ENCODE assay signal across 8 cellular contexts in the genomic region with DNA sequence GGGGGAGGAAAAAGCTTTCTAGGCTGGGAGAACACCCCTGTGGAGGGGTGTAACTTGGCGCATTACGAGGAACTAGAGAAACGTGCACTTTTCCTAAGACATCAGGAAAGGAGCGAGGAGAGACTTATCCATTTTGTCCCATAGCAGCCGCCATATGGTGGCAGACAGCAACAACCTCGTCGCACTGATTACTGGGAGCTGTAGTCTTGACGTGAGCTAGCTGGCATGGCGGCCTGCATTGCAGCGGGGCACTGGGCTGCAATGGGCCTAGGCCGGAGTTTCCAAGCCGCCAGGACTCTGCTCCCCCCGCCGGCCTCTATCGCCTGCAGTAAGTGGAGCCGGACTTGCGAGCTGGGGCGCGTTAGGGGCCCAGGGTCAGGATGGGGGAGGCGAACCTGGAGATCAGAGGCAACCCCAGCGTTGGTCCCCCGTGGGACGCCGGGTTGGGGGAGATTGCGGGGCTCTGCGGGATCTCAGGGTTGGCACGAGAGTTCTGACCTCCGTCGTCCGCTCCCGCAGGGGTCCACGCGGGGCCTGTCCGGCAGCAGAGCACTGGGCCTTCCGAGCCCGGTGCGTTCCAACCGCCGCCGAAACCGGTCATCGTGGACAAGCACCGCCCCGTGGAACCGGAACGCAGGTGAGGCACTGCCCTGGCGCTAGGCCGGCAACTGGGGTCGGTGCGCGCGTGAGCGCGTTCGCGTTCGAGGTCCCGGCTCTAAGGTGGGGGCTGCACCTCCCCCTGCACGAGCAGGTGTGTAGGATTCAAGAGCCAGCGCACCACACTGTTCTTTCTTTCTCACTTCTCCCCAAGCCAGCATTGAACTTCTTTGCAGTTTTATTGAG. TPM values are rescaled to one million over a fixed set of nuclear protein-coding genes. Genes with fewer than 3 reads are reported as not detected.
DNase-seq lines count a peak whose midpoint lies in the region; ATAC-seq and TF ChIP-seq lines count a peak whose summit lies in the region.

A gene (plus strand): TSS at position 201 of the 843 bp plus-strand sequence. CDS start 25 bp downstream, at position 226.

- intact Hi-C loops in activated T-helper 2 cell treated with anti-CD3 and anti-CD28 coated beads, Interferon-gamma antibody, Interleukin-2, Interleukin-4, amounts not matched to agents 10 μg/mL and 5 μg/mL and 100 μg/mL, durations not matched to agents 14 hours and 24 hours and 36 hours (cut with micrococcal nuclease): loop anchor here (1.0 to 10.0 kb wide), 2 partner anchors 63 to 802 kb away; a partner anchor contains a TSS

- DNase-seq in ELF-1 (ENCODE audit: low read depth, low spot score) (peak; percentile 89), H4 (ENCODE audit: low spot score) (peak; percentile 89), LNCaP clone FGC (ENCODE audit: low read depth) (peak; percentile 81), fibroblast of pulmonary artery (ENCODE audit: low read depth) (peak; percentile 95)
- peak; percentile 71 for DNase-seq in activated T-helper 2 cell treated with anti-CD3 and anti-CD28 coated beads, Interferon-gamma antibody, Interleukin-2, Interleukin-4, amounts not matched to agents 10 μg/mL and 5 μg/mL and 100 μg/mL, durations not matched to agents 14 hours and 24 hours and 36 hours (ENCODE audit: low spot score)
- DNase-seq in natural killer cell treated with Interleukin-12 subunit alpha and Interleukin-12 subunit beta and Interleukin-15 and Interleukin-18, amount 100 ng/mL, for 72 hours (ENCODE audit: low spot score): peak; percentile 82
- peak; percentile 74 for DNase-seq in stimulated activated naive CD4-positive, alpha-beta T cell treated with Interleukin-2 at 50 U/mL for 16 hours (lab: John Stamatoyannopoulos, UW)

- H3K4me1 Mint-ChIP-seq in activated T-helper 2 cell treated with anti-CD3 and anti-CD28 coated beads, Interferon-gamma antibody, Interleukin-2, Interleukin-4, amounts not matched to agents 10 μg/mL and 5 μg/mL and 100 μg/mL, durations not matched to agents 14 hours and 24 hours and 36 hours (ENCODE audit: low read depth): peaks cover 14% of the 10 kb centered on the region
- peaks cover 16 to 24% of the 10 kb centered on the region in 2 donors for H3K4me1 Mint-ChIP-seq in natural killer cell treated with Interleukin-12 subunit alpha and Interleukin-12 subunit beta and Interleukin-15 and Interleukin-18, amount 100 ng/mL, for 72 hours (ENCODE audit: low read depth in 2 of 2)

- peak; percentile 97 to 99 for ATAC-seq in natural killer cell treated with Interleukin-12 subunit alpha and Interleukin-12 subunit beta and Interleukin-15 and Interleukin-18, amount 100 ng/mL, for 72 hours

- TF ChIP-seq POLR2A in Raji (IDR thresholded peaks at IDR 0.05; ENCODE audit: insufficient read depth, low read depth, low read length): peak; percentile 75

- H3K4me3 ChIP-seq in LNCaP clone FGC (ENCODE audit: low read depth, low read length) (peak within 1 kb of the TSS; percentile 85), fibroblast of pulmonary artery (replicated peaks; ENCODE audit: low read depth, low read length) (peak within 1 kb of the TSS; percentile 94)

- no peak for TF ChIP-seq CTCF in LNCaP clone FGC (IDR thresholded peaks at IDR 0.05; ENCODE audit: control insufficient read depth, extremely low read depth, insufficient read depth)
- no peak for TF ChIP-seq CTCF in fibroblast of pulmonary artery (IDR thresholded peaks at IDR 0.05; ENCODE audit: low read length, missing control alignments)

- no peaks in the 10 kb centered on the region for H3K9me3 Mint-ChIP-seq in activated T-helper 2 cell treated with anti-CD3 and anti-CD28 coated beads, Interferon-gamma antibody, Interleukin-2, Interleukin-4, amounts not matched to agents 10 μg/mL and 5 μg/mL and 100 μg/mL, durations not matched to agents 14 hours and 24 hours and 36 hours
- no peaks in the 10 kb centered on the region for H3K9me3 Mint-ChIP-seq in natural killer cell treated with Interleukin-12 subunit alpha and Interleukin-12 subunit beta and Interleukin-15 and Interleukin-18, amount 100 ng/mL, for 72 hours

- H3K27me3 Mint-ChIP-seq in activated T-helper 2 cell treated with anti-CD3 and anti-CD28 coated beads, Interferon-gamma antibody, Interleukin-2, Interleukin-4, amounts not matched to agents 10 μg/mL and 5 μg/mL and 100 μg/mL, durations not matched to agents 14 hours and 24 hours and 36 hours (ENCODE audit: low read depth): no peaks in the 10 kb centered on the region
- H3K27me3 Mint-ChIP-seq in natural killer cell treated with Interleukin-12 subunit alpha and Interleukin-12 subunit beta and Interleukin-15 and Interleukin-18, amount 100 ng/mL, for 72 hours: no peaks in the 10 kb centered on the region

- peak within 1 kb of the TSS; percentile 91 for H3K4me3 Mint-ChIP-seq in activated T-helper 2 cell treated with anti-CD3 and anti-CD28 coated beads, Interferon-gamma antibody, Interleukin-2, Interleukin-4, amounts not matched to agents 10 μg/mL and 5 μg/mL and 100 μg/mL, durations not matched to agents 14 hours and 24 hours and 36 hours (ENCODE audit: low read depth)
- H3K4me3 Mint-ChIP-seq in natural killer cell treated with Interleukin-12 subunit alpha and Interleukin-12 subunit beta and Interleukin-15 and Interleukin-18, amount 100 ng/mL, for 72 hours: peak within 1 kb of the TSS; percentile 85

- peak within 1 kb of the TSS; percentile 94 for H3K27ac Mint-ChIP-seq in activated T-helper 2 cell treated with anti-CD3 and anti-CD28 coated beads, Interferon-gamma antibody, Interleukin-2, Interleukin-4, amounts not matched to agents 10 μg/mL and 5 μg/mL and 100 μg/mL, durations not matched to agents 14 hours and 24 hours and 36 hours
- peak within 1 kb of the TSS; percentile 75 to 91 for H3K27ac Mint-ChIP-seq in natural killer cell treated with Interleukin-12 subunit alpha and Interleukin-12 subunit beta and Interleukin-15 and Interleukin-18, amount 100 ng/mL, for 72 hours

- peaks cover 41% of the 10 kb centered on the region for H3K36me3 Mint-ChIP-seq in activated T-helper 2 cell treated with anti-CD3 and anti-CD28 coated beads, Interferon-gamma antibody, Interleukin-2, Interleukin-4, amounts not matched to agents 10 μg/mL and 5 μg/mL and 100 μg/mL, durations not matched to agents 14 hours and 24 hours and 36 hours (ENCODE audit: low read depth)
- H3K36me3 Mint-ChIP-seq in natural killer cell treated with Interleukin-12 subunit alpha and Interleukin-12 subunit beta and Interleukin-15 and Interleukin-18, amount 100 ng/mL, for 72 hours: peaks cover 6% of the 10 kb centered on the region

RNA-seq across cellular contexts. Expression of the gene that starts here (rescaled TPM):
- total RNA-seq in H4 (2014; rRNA removed; shearing (Covaris generic)): 67.9 and 70.2 TPM in 2 replicates
- total RNA-seq in activated T-helper 2 cell treated with anti-CD3 and anti-CD28 coated beads, Interferon-gamma antibody, Interleukin-2, Interleukin-4, amounts not matched to agents 10 μg/mL and 5 μg/mL and 100 μg/mL, durations not matched to agents 14 hours and 24 hours and 36 hours: 67.7 and 73.5 TPM in 2 replicates
- 10 to 100 TPM; 39.1 to 62.5 TPM for total RNA-seq in natural killer cell treated with Interleukin-12 subunit alpha and Interleukin-12 subunit beta and Interleukin-15 and Interleukin-18, amount 100 ng/mL, for 72 hours

Comparison
In these comparisons a context has a peak if more than half of its experiments do, and no peak if none do; other contexts are left out.
1. Peak in every context shown above with its lines: DNase-seq, ATAC-seq and H3K4me3 ChIP-seq.